ENCODE assay signal across 16 cellular contexts in genomic region chr14:99529899-99530298, GRCh38. TPM values are rescaled to one million over a fixed set of nuclear protein-coding genes. Genes with fewer than 3 reads are reported as not detected.
DNase-seq lines count a peak whose midpoint lies in the region; ATAC-seq and TF ChIP-seq lines count a peak whose summit lies in the region.
"Had no signal": no experiment of that assay in that cellular context is flagged by ENCODE, and none has a peak within 500 bp of the region (broad histone marks: within the 10 kb centered on the region; RNA-seq: fewer than 3 reads in every experiment).

No MANE protein-coding gene starts in this region.

- H3K36me3 ChIP-seq in SK-N-SH (replicated peaks in 1 of 2; ENCODE audit: control insufficient read depth in 1 of 2, insufficient read depth in 2 of 2, low read length in 1 of 2) = no peaks in the 10 kb centered on the region
- H3K36me3 ChIP-seq in mammary epithelial cell (ENCODE audit: insufficient read depth, low read length) = no peaks in the 10 kb centered on the region

- DNase-seq in NCI-H1694 treated with DMSO at 0.1 percent for 48 hours (lab: John Stamatoyannopoulos, UW) (peak; percentile 19), NCI-H1694 (lab: John Stamatoyannopoulos, UW) (no peak), SK-N-SH (no peak), glomerular visceral epithelial cell (ENCODE audit: extremely low spot score) (peak; percentile 42), NCI-H1092 (lab: John Stamatoyannopoulos, UW) (no peak), mammary epithelial cell (no peak)
- DNase-seq: 8988T; activated CD4-positive, alpha-beta memory T cell treated with anti-CD3 and anti-CD28 coated beads, Interleukin-2, amount 10 ng/mL, durations not matched to agents 7 days and 5 days; activated T-cell treated with anti-CD3 and anti-CD28 coated beads, Interleukin-2, amount 50 U/mL, for 72 hours; CD4-positive, alpha-beta memory T cell; NCI-H1417; nucleus accumbens; OCI-M1; stimulated activated CD4-positive, alpha-beta T cell treated with anti-CD3 and anti-CD28 coated beads, Interleukin-4, amount 100 ng/mL, for 1 hour had no signal

- no TSS peak for BruUV-seq in mammary epithelial cell (replicated peaks; lab: Mats Ljungman, UMichigan)

- H3K4me3 ChIP-seq in SK-N-SH (ENCODE audit: low read depth in 2 of 2, low read length in 1 of 2) (no peak overlapping the region), mammary epithelial cell (replicated peaks in 1 of 3; ENCODE audit: insufficient read depth in 1 of 3, low read depth in 2 of 3, low read length in 3 of 3) (no peak overlapping the region)

- H2AFZ ChIP-seq in SK-N-SH (ENCODE audit: low read depth) (no peak overlapping the region), mammary epithelial cell (ENCODE audit: low read depth, low read length) (no peak overlapping the region)

- peak; percentile 46 for TF ChIP-seq RAD21 in SK-N-SH (IDR thresholded peaks at IDR 0.05; ENCODE audit: low read length)

- dilution Hi-C loops in mammary epithelial cell (cut with HindIII; ENCODE audit: low sequenced_read_pairs) = no loop called here

- WGBS in SK-N-SH (ENCODE audit: low lambda C conversion rate) = 63% methylated on average over 3 of the region's 4 CpGs
- 87% methylated on average over 4 of the region's 4 CpGs for WGBS in mammary epithelial cell (ENCODE audit: low coverage, missing lambda C conversion rate)

- peak; percentile 26; the same call in 1 of the 2 replicates for TF ChIP-seq CTCF in SK-N-SH (IDR thresholded peaks at IDR 0.05)
- no peak for TF ChIP-seq CTCF in mammary epithelial cell (conservative IDR thresholded peaks at IDR 0.05 in 1 of 2, IDR thresholded peaks at IDR 0.05 in 1 of 2; ENCODE audit: extremely low read depth in 1 of 2, insufficient read depth in 1 of 2, low read depth in 1 of 2, low read length in 2 of 2)

- H3K27ac ChIP-seq in SK-N-SH (ENCODE audit: low read depth in 2 of 2, low read length in 1 of 2) (no peak overlapping the region; a peak in 1 of 4 replicates), mammary epithelial cell (ENCODE audit: insufficient read depth, low read depth, low read length) (no peak overlapping the region)

- H3K9me2 ChIP-seq in SK-N-SH = no peaks in the 10 kb centered on the region

- in situ Hi-C loops in mammary epithelial cell (cut with MboI; ENCODE audit: low sequenced_read_pairs in 2 of 2) = loop anchor here in 1 of 2 donors (10.0 kb wide), 1 partner anchor 355 kb away; no protein-coding TSS in a partner anchor

- ATAC-seq in GM21367 (IDR thresholded peaks at IDR 0.05; ENCODE audit: unreplicated experiment) (no peak), GM19463 (IDR thresholded peaks at IDR 0.05; ENCODE audit: unreplicated experiment) (no peak)
- ATAC-seq: activated T-cell treated with anti-CD3 and anti-CD28 coated beads, Interleukin-2, amount 50 U/mL, for 72 hours had no signal

- H3K9ac ChIP-seq in SK-N-SH (no peak overlapping the region), mammary epithelial cell (ENCODE audit: insufficient read depth, low read length) (no peak overlapping the region)

- H4K20me1 ChIP-seq in SK-N-SH (ENCODE audit: insufficient read depth) (no peaks in the 10 kb centered on the region), mammary epithelial cell (ENCODE audit: insufficient read depth, low read length) (no peaks in the 10 kb centered on the region)

- peaks cover 30% of the 10 kb centered on the region; the same call in 1 of the 2 replicates for H3K79me2 ChIP-seq in SK-N-SH (ENCODE audit: insufficient read depth)
- H3K79me2 ChIP-seq in mammary epithelial cell (ENCODE audit: insufficient read depth, low read length) = peaks cover 11% of the 10 kb centered on the region

- no peak for TF ChIP-seq EP300 in SK-N-SH (IDR thresholded peaks at IDR 0.05; ENCODE audit: borderline replicate concordance in 1 of 2, low read depth in 1 of 2, low read length in 1 of 2)

- peaks cover 22 to 43% of the 10 kb centered on the region in 2 experiments; a peak in 1 of 4 replicates for H3K4me1 ChIP-seq in SK-N-SH (ENCODE audit: control insufficient read depth in 1 of 2, insufficient read depth in 2 of 2, low read depth in 1 of 2, low read length in 1 of 2)
- H3K4me1 ChIP-seq in mammary epithelial cell (ENCODE audit: insufficient read depth, low read length) = no peaks in the 10 kb centered on the region

- intact Hi-C loops in mammary epithelial cell (cut with micrococcal nuclease) = no loop called here

- H3K4me2 ChIP-seq in SK-N-SH (no peak overlapping the region), mammary epithelial cell (ENCODE audit: insufficient read depth, low read depth, low read length) (no peak overlapping the region)

- H3K9me3 ChIP-seq in SK-N-SH (no peaks in the 10 kb centered on the region), mammary epithelial cell (replicated peaks; ENCODE audit: insufficient read depth, low read length) (no peaks in the 10 kb centered on the region)

- no peaks in the 10 kb centered on the region for H3K27me3 ChIP-seq in SK-N-SH (ENCODE audit: insufficient read depth)
- H3K27me3 ChIP-seq in mammary epithelial cell (ENCODE audit: insufficient read depth, low read length) = no peaks in the 10 kb centered on the region

- H3F3A ChIP-seq in SK-N-SH (replicated peaks; ENCODE audit: insufficient read depth) = no peaks in the 10 kb centered on the region

- CTCF ChIA-PET in SK-N-SH (lab: Yijun Ruan, JAX) (no interaction called here), mammary epithelial cell (lab: Charles Lee; ENCODE audit: low non-redundant PET) (no interaction called here)

- POLR2A ChIA-PET in SK-N-SH (lab: Yijun Ruan, JAX) = no interaction called here

TF ChIP-seq in SK-N-SH, 30 proteins besides CTCF, POLR2A, EP300 and RAD21:
- peak; percentile 32 for TF ChIP-seq SMC3 (IDR thresholded peaks at IDR 0.05; ENCODE audit: low read depth, low read length)
- no peak for TF ChIP-seq TCF12 (IDR thresholded peaks at IDR 0.05)

RNA-seq across cellular contexts. Expression of gene CCNK, which starts 48.7 kb away (rescaled TPM):
- 9.0 and 14.6 TPM in 2 replicates for polyA plus RNA-seq in SK-N-SH (2012; rRNA removed)
- 18.4 and 19.4 TPM in 2 replicates for polyA plus RNA-seq in SK-N-SH (2012; cell fraction: cytosol; rRNA removed)
- 14.2 and 23.0 TPM in 2 replicates for polyA plus RNA-seq in SK-N-SH (2012; cell fraction: nucleus; rRNA removed)
- 10 to 100 TPM; 27.0 to 85.4 TPM for total RNA-seq in mammary epithelial cell
- 7.0 TPM for polyA plus RNA-seq in mammary epithelial cell
- 41.3 TPM for polyA minus RNA-seq in mammary epithelial cell

RNA-seq across cellular contexts. Expression of gene SETD3, which starts 49.2 kb away (rescaled TPM):
- polyA plus RNA-seq in SK-N-SH (2012; rRNA removed) (19.1 and 22.7 TPM in 2 replicates), mammary epithelial cell (28.8 TPM)
- 24.4 and 28.7 TPM in 2 replicates for polyA plus RNA-seq in SK-N-SH (2012; cell fraction: cytosol; rRNA removed)
- 8.5 and 14.9 TPM in 2 replicates for polyA plus RNA-seq in SK-N-SH (2012; cell fraction: nucleus; rRNA removed)
- 10 to 100 TPM; 51.3 to 62.8 TPM for total RNA-seq in mammary epithelial cell
- 62.1 TPM for polyA minus RNA-seq in mammary epithelial cell

Comparison
In these comparisons a context has a peak if more than half of its experiments do, and no peak if none do; other contexts are left out.
1. DNase-seq: peak in NCI-H1694 treated with DMSO at 0.1 percent for 48 hours (single experiment) and glomerular visceral epithelial cell (single experiment); none in NCI-H1694 (single experiment), SK-N-SH (single experiment), NCI-H1092 (single experiment) and mammary epithelial cell (single experiment).